In genomic region chr1:4207183-4207582, GRCh38 we compare ENCODE assay signal across 7 cellular contexts.
"Had no signal": no experiment of that assay in that cellular context is flagged by ENCODE, and none has a peak within 500 bp of the region (broad histone marks: within the 10 kb centered on the region; RNA-seq: fewer than 3 reads in every experiment).

No MANE protein-coding gene starts in this region.

- H3K4me1 ChIP-seq: HAP-1 had no signal

- H3K9me3 ChIP-seq: HAP-1 had no signal

- H3K36me3 ChIP-seq: HAP-1 had no signal

- H3K4me3 Mint-ChIP-seq: IgD-negative memory B cell had no signal

- H3K4me3 ChIP-seq: HAP-1 had no signal

- H3K4me1 Mint-ChIP-seq: IgD-negative memory B cell had no signal

- H3K36me3 Mint-ChIP-seq: IgD-negative memory B cell had no signal

- ATAC-seq: HCT116 had no signal

- FAIRE-seq: HTR-8/SVneo had no signal

- DNase-seq: GOT3, H7, KBM-7 had no signal
